12 cellular contexts compared by ENCODE assay signal in the genomic region with DNA sequence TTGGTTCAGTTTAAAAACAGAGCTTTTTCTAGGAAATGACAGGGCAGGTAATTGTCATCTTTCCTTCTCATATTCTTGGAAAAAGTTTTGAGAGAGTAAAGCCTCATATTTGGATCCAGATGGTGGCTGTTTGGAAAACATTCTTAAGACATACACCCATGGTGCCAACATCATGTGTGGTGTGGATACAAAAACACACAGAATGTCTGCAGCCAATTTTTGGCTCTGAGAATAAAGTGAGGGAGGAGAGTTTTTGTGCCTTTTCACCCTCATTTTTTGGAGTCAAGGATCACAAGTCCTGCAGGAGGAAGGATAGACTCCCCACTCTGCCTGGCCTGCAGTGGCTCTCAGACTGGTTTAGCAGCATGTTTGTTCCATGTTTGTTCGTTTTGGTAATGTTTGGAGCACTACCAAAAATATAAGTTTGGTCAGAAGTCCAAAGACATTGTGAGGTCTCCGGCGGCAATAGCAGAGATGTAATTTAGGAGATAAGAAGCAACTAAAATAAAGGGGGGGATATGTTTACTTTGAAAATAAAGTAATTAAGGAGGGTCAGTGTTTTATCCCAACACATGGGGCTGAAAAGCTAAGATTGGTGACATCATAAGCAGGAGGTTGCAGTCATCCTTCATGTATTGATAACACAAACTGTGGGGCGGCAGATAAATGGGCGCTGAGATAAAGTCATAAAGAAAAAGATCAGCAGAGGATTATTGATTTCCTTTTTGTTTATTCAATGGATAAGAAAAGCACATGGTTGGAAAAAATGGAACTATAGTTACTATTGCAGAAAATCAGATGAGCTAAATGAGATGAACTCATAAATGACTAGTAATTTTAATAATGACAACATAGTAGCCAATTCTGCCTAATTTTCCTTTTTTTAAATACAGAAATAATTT. TPM values are rescaled to one million over a fixed set of nuclear protein-coding genes. Genes with fewer than 3 reads are reported as not detected.
DNase-seq lines count a peak whose midpoint lies in the region; ATAC-seq, FAIRE-seq and TF ChIP-seq lines count a peak whose summit lies in the region.
"Had no signal": no experiment of that assay in that cellular context is flagged by ENCODE, and none has a peak within 500 bp of the region (broad histone marks: within the 10 kb centered on the region; RNA-seq: fewer than 3 reads in every experiment).

No MANE protein-coding gene starts in this region.

- 33 to 48% (median 37%) methylated on average over 5 of the region's 5 CpGs for WGBS in heart left ventricle, 4 donors
- WGBS in esophagus squamous epithelium, 2 donors, result 64 to 69% methylated on average over 5 of the region's 5 CpGs
- 7 to 10% methylated on average over 5 of the region's 5 CpGs for WGBS in pancreas, 2 donors

- no peaks in the 10 kb centered on the region for H3K36me3 ChIP-seq in heart left ventricle
- no peaks in the 10 kb centered on the region for H3K36me3 ChIP-seq in esophagus squamous epithelium
- no peaks in the 10 kb centered on the region for H3K36me3 ChIP-seq in pancreas
- H3K36me3 ChIP-seq in uterus, result no peaks in the 10 kb centered on the region

- intact Hi-C loops in heart left ventricle (cut with DNase I), result no loop called here
- intact Hi-C loops in Right ventricle myocardium inferior (cut with DNase I), result no loop called here
- intact Hi-C loops in esophagus squamous epithelium (cut with DNase I), result no loop called here
- intact Hi-C loops in pancreas (cut with DNase I), result no loop called here
- intact Hi-C loops in uterus (cut with DNase I; ENCODE audit: low total_unique reads), result no loop called here

- H3K4me3 ChIP-seq in heart left ventricle (peak overlapping the region; percentile 8 to 52 (median 46)), esophagus squamous epithelium (peak overlapping the region; percentile 0 to 53 (median 26)), pancreas (peak overlapping the region in 3 of 4 donors; percentile 14 to 47 (median 34)), uterus (peak overlapping the region in 1 of 2 donors; percentile 8)

- no peaks in the 10 kb centered on the region for H3K27me3 ChIP-seq in heart left ventricle
- H3K27me3 ChIP-seq in esophagus squamous epithelium, result no peaks in the 10 kb centered on the region
- no peaks in the 10 kb centered on the region for H3K27me3 ChIP-seq in pancreas
- H3K27me3 ChIP-seq in uterus, result no peaks in the 10 kb centered on the region

- no peaks in the 10 kb centered on the region for H3K9me3 ChIP-seq in heart left ventricle
- H3K9me3 ChIP-seq in esophagus squamous epithelium, result no peaks in the 10 kb centered on the region
- H3K9me3 ChIP-seq in pancreas, result no peaks in the 10 kb centered on the region
- no peaks in the 10 kb centered on the region for H3K9me3 ChIP-seq in uterus

- ATAC-seq in heart left ventricle (no peak), Right ventricle myocardium inferior (no peak), pancreas (peak; percentile 69 to 80 (median 74))

- FAIRE-seq in pancreas (lab: Jason Lieb, UNC), result no peak
- FAIRE-seq: GM12892 had no signal

- peaks cover 0 to 51% (median 21%) of the 10 kb centered on the region in 12 donors for H3K4me1 ChIP-seq in heart left ventricle
- H3K4me1 ChIP-seq in esophagus squamous epithelium, result peaks cover 0 to 14% (median 0%) of the 10 kb centered on the region in 3 donors
- peaks cover 11 to 21% (median 13%) of the 10 kb centered on the region in 3 donors for H3K4me1 ChIP-seq in pancreas
- H3K4me1 ChIP-seq in uterus, result no peaks in the 10 kb centered on the region

- DNase-seq in heart left ventricle (no peak), Right ventricle myocardium inferior (ENCODE audit: missing footprints) (no peak), esophagus squamous epithelium (lab: John Stamatoyannopoulos, UW) (no peak), pancreas (peak in 3 of 6 donors; percentile 18 to 29 (median 25)), uterus (no peak), NCI-H1105 (lab: John Stamatoyannopoulos, UW) (no peak), dedifferentiated amniotic fluid mesenchymal stem cell (ENCODE audit: extremely low spot score) (no peak)
- DNase-seq in activated CD8-positive, alpha-beta memory T cell treated with anti-CD3 and anti-CD28 coated beads for 24 hours, result no peak
- DNase-seq: aorta, NCI-H510A treated with DMSO at 0.1 percent for 48 hours had no signal

- TF ChIP-seq POLR2A in heart left ventricle (IDR thresholded peaks at IDR 0.05) (no peak), esophagus squamous epithelium (IDR thresholded peaks at IDR 0.05) (no peak), uterus (IDR thresholded peaks at IDR 0.05) (no peak)

- H3K27ac ChIP-seq in heart left ventricle, result peak overlapping the region; percentile 49 to 83 (median 72)
- H3K27ac ChIP-seq in esophagus squamous epithelium, result peak overlapping the region; percentile 7 to 80 (median 54)
- peak overlapping the region; percentile 43 to 81 (median 66) for H3K27ac ChIP-seq in pancreas
- peak overlapping the region; percentile 26 to 59 for H3K27ac ChIP-seq in uterus

- TF ChIP-seq CTCF in heart left ventricle (IDR thresholded peaks at IDR 0.05) (no peak), esophagus squamous epithelium (IDR thresholded peaks at IDR 0.05) (no peak), pancreas (IDR thresholded peaks at IDR 0.05) (no peak), uterus (IDR thresholded peaks at IDR 0.05) (no peak)

RNA-seq across cellular contexts. Expression of a gene that starts 0.6 kb away (rescaled TPM):
- total RNA-seq in heart left ventricle (10 to 100 TPM in 5 of 9 donors, 1 to 10 TPM in 4; 8.2 to 19.1 (median 10.1) TPM), Right ventricle myocardium inferior (16.9 TPM), esophagus squamous epithelium (10 to 100 TPM in 1 of 4 donors, 1 to 10 TPM in 2, under 1 TPM in 1; 0.76 to 15.6 (median 4.2) TPM), pancreas (10 to 100 TPM; 14.4 to 31.1 (median 21.5) TPM), uterus (100 to 1,000 TPM in 3 of 4 donors, 10 to 100 TPM in 1; 27.5 to 192 (median 147) TPM)
- polyA plus RNA-seq in heart left ventricle (10 to 100 TPM in 1 of 2 donors, 1 to 10 TPM in 1; 8.6 to 18.4 TPM), pancreas (10 to 100 TPM; 29.6 to 67.3 TPM)
- total RNA-seq: myocyte had no signal

Comparison
In these comparisons a context has a peak if more than half of its experiments do, and no peak if none do; other contexts are left out.
1. ATAC-seq: peak in pancreas (4 of 4); none in heart left ventricle (0 of 4) and Right ventricle myocardium inferior (single experiment).
2. Peak in every context shown above with its lines, with median percentiles within 50 percentile points of each other: H3K27ac ChIP-seq.